25 cellular contexts compared by ENCODE assay signal in the genomic region with DNA sequence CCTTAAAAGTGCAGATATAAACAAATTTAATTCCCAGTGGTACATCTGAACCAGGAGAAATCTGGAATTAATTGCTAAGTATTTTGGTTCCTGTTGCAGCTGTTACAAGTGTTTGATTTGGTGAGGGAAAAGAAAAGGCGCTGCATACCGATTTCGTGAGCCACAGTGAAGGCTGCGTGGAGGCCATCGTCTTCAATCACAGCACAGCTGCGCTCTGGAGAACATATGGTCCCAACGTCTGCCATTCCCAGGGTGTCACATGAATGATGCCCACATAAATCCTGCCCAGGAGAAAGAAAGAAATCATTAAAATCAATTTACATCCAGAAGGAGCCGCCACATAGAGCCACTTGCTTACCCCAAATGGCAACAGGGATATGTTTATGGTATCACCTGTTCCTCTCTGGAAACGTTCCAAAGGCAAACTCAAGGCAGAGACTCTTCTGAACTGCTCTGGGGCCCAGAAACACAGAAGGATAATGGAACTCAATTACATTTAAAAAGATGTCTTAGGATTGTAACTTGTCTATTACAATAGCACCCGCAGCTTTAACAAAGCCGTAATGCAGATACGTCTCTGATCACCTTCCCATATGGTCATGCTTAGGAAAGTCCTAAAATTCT. TPM values are rescaled to one million over a fixed set of nuclear protein-coding genes. Genes with fewer than 3 reads are reported as not detected.
DNase-seq lines count a peak whose midpoint lies in the region; ATAC-seq and TF ChIP-seq lines count a peak whose summit lies in the region.
"Had no signal": no experiment of that assay in that cellular context is flagged by ENCODE, and none has a peak within 500 bp of the region (broad histone marks: within the 10 kb centered on the region; RNA-seq: fewer than 3 reads in every experiment).

No MANE protein-coding gene starts in this region.

- H3K36me3 ChIP-seq in skeletal muscle satellite cell (ENCODE audit: insufficient read depth, low read length) = peaks cover 7% of the 10 kb centered on the region
- H3K36me3 ChIP-seq: ascending aorta, lower lobe of right lung, right atrium auricular region, upper lobe of left lung had no signal

- DNase-seq in HFF-Myc (ENCODE audit: extremely low read depth, low read depth) (peak; percentile 51), NCI-H2171 treated with DMSO at 0.1 percent for 48 hours (lab: John Stamatoyannopoulos, UW) (peak; percentile 99), foreskin fibroblast (peak; percentile 71 to 90), NCI-H1436 treated with DMSO at 0.1 percent for 48 hours (lab: John Stamatoyannopoulos, UW) (no peak)
- no peak for DNase-seq in natural killer cell treated with Interleukin-12 subunit alpha and Interleukin-12 subunit beta and Interleukin-15 and Interleukin-18, amount 100 ng/mL, for 72 hours (ENCODE audit: low spot score)
- DNase-seq: activated CD4-positive, alpha-beta T cell treated with anti-CD3 and anti-CD28 coated beads for 36 hours; activated effector memory CD4-positive, alpha-beta T cell treated with Interleukin-2 at 50 U/mL for 16 hours; activated naive CD8-positive, alpha-beta T cell treated with anti-CD3 and anti-CD28 coated beads, Interleukin-2, amount 10 ng/mL, durations not matched to agents 7 days and 5 days; CD4-positive, CD25-positive, alpha-beta regulatory T cell; central memory CD4-positive, alpha-beta T cell; GOT3; kidney glomerular epithelial cell; lower lobe of right lung; mucosa of descending colon; NCI-H1930; stimulated activated CD4-positive, alpha-beta T cell treated with anti-CD3 and anti-CD28 coated beads, Interleukin-4, amount 100 ng/mL, for 24 hours; upper lobe of left lung had no signal

- H3K4me3 ChIP-seq in HFF-Myc (replicated peaks; ENCODE audit: low read depth, low read length) = no peak overlapping the region
- H3K4me3 ChIP-seq in foreskin fibroblast (ENCODE audit: low read depth in 1 of 2, low read length in 2 of 2) = no peak overlapping the region
- no peak overlapping the region for H3K4me3 ChIP-seq in skeletal muscle satellite cell (ENCODE audit: low read length)
- H3K4me3 ChIP-seq: ascending aorta, lower lobe of right lung, mucosa of descending colon, right atrium auricular region, upper lobe of left lung had no signal

- H3K36me3 Mint-ChIP-seq in stimulated activated memory B cell treated with anti-CD40 and anti-IgM and Interleukin-4, amounts not matched to agents 10 μg/mL and 1 μg/mL and 100 μg/mL, for 72 hours = no peaks in the 10 kb centered on the region
- no peaks in the 10 kb centered on the region for H3K36me3 Mint-ChIP-seq in natural killer cell treated with Interleukin-12 subunit alpha and Interleukin-12 subunit beta and Interleukin-15 and Interleukin-18, amount 100 ng/mL, for 72 hours
- H3K36me3 Mint-ChIP-seq: activated naive CD8-positive, alpha-beta T cell treated with anti-CD3 and anti-CD28 coated beads, Interleukin-2, amount 10 ng/mL, durations not matched to agents 7 days and 5 days; CD4-positive, CD25-positive, alpha-beta regulatory T cell; stimulated activated effector memory CD8-positive, alpha-beta T cell treated with anti-CD3 and anti-CD28 coated beads, Interleukin-12 subunit alpha, Interleukin-12 subunit beta, amount 100 ng/mL, for 72 hours had no signal

- H3K9me3 Mint-ChIP-seq in stimulated activated memory B cell treated with anti-CD40 and anti-IgM and Interleukin-4, amounts not matched to agents 10 μg/mL and 1 μg/mL and 100 μg/mL, for 72 hours = no peaks in the 10 kb centered on the region
- H3K9me3 Mint-ChIP-seq in natural killer cell treated with Interleukin-12 subunit alpha and Interleukin-12 subunit beta and Interleukin-15 and Interleukin-18, amount 100 ng/mL, for 72 hours = no peaks in the 10 kb centered on the region
- H3K9me3 Mint-ChIP-seq: activated naive CD8-positive, alpha-beta T cell treated with anti-CD3 and anti-CD28 coated beads, Interleukin-2, amount 10 ng/mL, durations not matched to agents 7 days and 5 days; neural crest cell; stimulated activated effector memory CD8-positive, alpha-beta T cell treated with anti-CD3 and anti-CD28 coated beads, Interleukin-12 subunit alpha, Interleukin-12 subunit beta, amount 100 ng/mL, for 72 hours had no signal

- no peak overlapping the region for H3K27ac Mint-ChIP-seq in stimulated activated memory B cell treated with anti-CD40 and anti-IgM and Interleukin-4, amounts not matched to agents 10 μg/mL and 1 μg/mL and 100 μg/mL, for 72 hours
- no peak overlapping the region for H3K27ac Mint-ChIP-seq in natural killer cell treated with Interleukin-12 subunit alpha and Interleukin-12 subunit beta and Interleukin-15 and Interleukin-18, amount 100 ng/mL, for 72 hours
- H3K27ac Mint-ChIP-seq: activated CD4-positive, alpha-beta T cell treated with anti-CD3 and anti-CD28 coated beads for 36 hours; activated naive CD8-positive, alpha-beta T cell treated with anti-CD3 and anti-CD28 coated beads, Interleukin-2, amount 10 ng/mL, durations not matched to agents 7 days and 5 days; CD4-positive, CD25-positive, alpha-beta regulatory T cell; stimulated activated effector memory CD8-positive, alpha-beta T cell treated with anti-CD3 and anti-CD28 coated beads, Interleukin-12 subunit alpha, Interleukin-12 subunit beta, amount 100 ng/mL, for 72 hours had no signal

- no peaks in the 10 kb centered on the region for H3K9me3 ChIP-seq in skeletal muscle satellite cell (replicated peaks; ENCODE audit: low read length)
- H3K9me3 ChIP-seq: ascending aorta, lower lobe of right lung, mucosa of descending colon, right atrium auricular region, upper lobe of left lung had no signal

- no peak overlapping the region for H3K9ac ChIP-seq in skeletal muscle satellite cell (ENCODE audit: low read depth, low read length)
- H3K9ac ChIP-seq: parathyroid adenoma had no signal

- no peak for TF ChIP-seq CTCF in HFF-Myc (IDR thresholded peaks at IDR 0.05; ENCODE audit: low read depth, low read length, missing control alignments)
- no peak for TF ChIP-seq CTCF in foreskin fibroblast (IDR thresholded peaks at IDR 0.05; ENCODE audit: low read depth, low read length)

- peaks cover 10% of the 10 kb centered on the region for H3K4me1 ChIP-seq in skeletal muscle satellite cell (ENCODE audit: control insufficient read depth, insufficient read depth, low read length)
- H3K4me1 ChIP-seq: ascending aorta, lower lobe of right lung, parathyroid adenoma had no signal

- no peaks in the 10 kb centered on the region for H3K27me3 ChIP-seq in skeletal muscle satellite cell (ENCODE audit: control insufficient read depth, insufficient read depth, low read length)
- H3K27me3 ChIP-seq: ascending aorta, right atrium auricular region, upper lobe of left lung had no signal

- no peak overlapping the region for H3K4me3 Mint-ChIP-seq in stimulated activated memory B cell treated with anti-CD40 and anti-IgM and Interleukin-4, amounts not matched to agents 10 μg/mL and 1 μg/mL and 100 μg/mL, for 72 hours
- no peak overlapping the region for H3K4me3 Mint-ChIP-seq in natural killer cell treated with Interleukin-12 subunit alpha and Interleukin-12 subunit beta and Interleukin-15 and Interleukin-18, amount 100 ng/mL, for 72 hours
- H3K4me3 Mint-ChIP-seq: activated CD4-positive, alpha-beta T cell treated with anti-CD3 and anti-CD28 coated beads for 36 hours; activated naive CD8-positive, alpha-beta T cell treated with anti-CD3 and anti-CD28 coated beads, Interleukin-2, amount 10 ng/mL, durations not matched to agents 7 days and 5 days; CD4-positive, CD25-positive, alpha-beta regulatory T cell; neural crest cell; stimulated activated effector memory CD8-positive, alpha-beta T cell treated with anti-CD3 and anti-CD28 coated beads, Interleukin-12 subunit alpha, Interleukin-12 subunit beta, amount 100 ng/mL, for 72 hours had no signal

- H3K27me3 Mint-ChIP-seq in stimulated activated memory B cell treated with anti-CD40 and anti-IgM and Interleukin-4, amounts not matched to agents 10 μg/mL and 1 μg/mL and 100 μg/mL, for 72 hours = no peaks in the 10 kb centered on the region
- H3K27me3 Mint-ChIP-seq in natural killer cell treated with Interleukin-12 subunit alpha and Interleukin-12 subunit beta and Interleukin-15 and Interleukin-18, amount 100 ng/mL, for 72 hours = peaks cover 5 to 8% of the 10 kb centered on the region in 2 donors
- H3K27me3 Mint-ChIP-seq: activated naive CD8-positive, alpha-beta T cell treated with anti-CD3 and anti-CD28 coated beads, Interleukin-2, amount 10 ng/mL, durations not matched to agents 7 days and 5 days; CD4-positive, CD25-positive, alpha-beta regulatory T cell had no signal

- no peaks in the 10 kb centered on the region for H3K4me1 Mint-ChIP-seq in stimulated activated memory B cell treated with anti-CD40 and anti-IgM and Interleukin-4, amounts not matched to agents 10 μg/mL and 1 μg/mL and 100 μg/mL, for 72 hours
- H3K4me1 Mint-ChIP-seq in natural killer cell treated with Interleukin-12 subunit alpha and Interleukin-12 subunit beta and Interleukin-15 and Interleukin-18, amount 100 ng/mL, for 72 hours (ENCODE audit: low read depth in 2 of 2) = no peaks in the 10 kb centered on the region
- H3K4me1 Mint-ChIP-seq: activated CD4-positive, alpha-beta T cell treated with anti-CD3 and anti-CD28 coated beads for 36 hours; activated naive CD8-positive, alpha-beta T cell treated with anti-CD3 and anti-CD28 coated beads, Interleukin-2, amount 10 ng/mL, durations not matched to agents 7 days and 5 days; CD4-positive, CD25-positive, alpha-beta regulatory T cell; stimulated activated effector memory CD8-positive, alpha-beta T cell treated with anti-CD3 and anti-CD28 coated beads, Interleukin-12 subunit alpha, Interleukin-12 subunit beta, amount 100 ng/mL, for 72 hours had no signal

- ATAC-seq in stimulated activated memory B cell treated with anti-CD40 and anti-IgM and Interleukin-4, amounts not matched to agents 10 μg/mL and 1 μg/mL and 100 μg/mL, for 72 hours = no peak
- no peak for ATAC-seq in natural killer cell treated with Interleukin-12 subunit alpha and Interleukin-12 subunit beta and Interleukin-15 and Interleukin-18, amount 100 ng/mL, for 72 hours
- ATAC-seq: activated CD4-positive, alpha-beta T cell treated with anti-CD3 and anti-CD28 coated beads for 36 hours; lower lobe of right lung; mucosa of descending colon; Panc1; stimulated activated effector memory CD8-positive, alpha-beta T cell treated with anti-CD3 and anti-CD28 coated beads, Interleukin-12 subunit alpha, Interleukin-12 subunit beta, amount 100 ng/mL, for 72 hours had no signal

- peak overlapping the region; percentile 27 for H3K4me2 ChIP-seq in skeletal muscle satellite cell (ENCODE audit: low read length)

RNA-seq across cellular contexts. Expression of gene ADAMTS5, which starts 12.2 kb away (rescaled TPM):
- total RNA-seq in skeletal muscle satellite cell (2012; rRNA removed) = 24.2 and 41.1 TPM in 2 replicates
- total RNA-seq in natural killer cell treated with Interleukin-12 subunit alpha and Interleukin-12 subunit beta and Interleukin-15 and Interleukin-18, amount 100 ng/mL, for 72 hours = not detected
- total RNA-seq: activated CD4-positive, alpha-beta T cell treated with anti-CD3 and anti-CD28 coated beads for 36 hours; activated naive CD8-positive, alpha-beta T cell treated with anti-CD3 and anti-CD28 coated beads, Interleukin-2, amount 10 ng/mL, durations not matched to agents 7 days and 5 days; CD4-positive, CD25-positive, alpha-beta regulatory T cell had no signal

Comparison
In these comparisons a context has a peak if more than half of its experiments do, and no peak if none do; other contexts are left out.
1. DNase-seq: peak in HFF-Myc (single experiment), NCI-H2171 treated with DMSO at 0.1 percent for 48 hours (single experiment) and foreskin fibroblast (2 of 2); none in natural killer cell treated with Interleukin-12 subunit alpha and Interleukin-12 subunit beta and Interleukin-15 and Interleukin-18, amount 100 ng/mL, for 72 hours (single experiment) and NCI-H1436 treated with DMSO at 0.1 percent for 48 hours (single experiment).